ENCODE assay signal across 27 cellular contexts in the genomic region with DNA sequence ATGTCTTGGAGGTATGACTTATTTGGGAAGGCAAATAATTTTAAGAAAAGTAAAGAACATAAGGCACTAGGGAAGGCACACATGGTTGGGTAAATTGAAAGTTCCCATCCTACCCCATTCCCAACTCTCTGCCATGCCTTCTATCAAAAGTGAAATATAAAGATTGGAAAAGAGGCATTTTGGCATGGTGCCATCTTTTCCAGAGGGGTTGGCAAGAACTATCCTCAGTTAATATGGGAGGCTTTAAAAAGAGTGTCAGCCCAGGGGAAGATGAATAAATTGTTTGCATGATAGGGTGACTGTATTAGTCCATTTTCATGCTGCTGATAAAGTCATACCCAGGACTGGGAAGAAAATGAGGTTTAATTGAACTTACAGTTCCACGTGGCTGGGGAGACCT.
"Had no signal": no experiment of that assay in that cellular context is flagged by ENCODE, and none has a peak within 500 bp of the region (broad histone marks: within the 10 kb centered on the region; RNA-seq: fewer than 3 reads in every experiment).

No MANE protein-coding gene starts in this region.

- FAIRE-seq: urothelium cell line had no signal

- H3K9me3 ChIP-seq: suprapubic skin, testis, thoracic aorta, thyroid gland, tibial artery, transverse colon, upper lobe of left lung, upper lobe of right lung, uterus, vagina had no signal

- H3K36me3 ChIP-seq: stomach, suprapubic skin, thoracic aorta, thyroid gland, tibial artery, tibial nerve, transverse colon, upper lobe of left lung, upper lobe of right lung, uterus, vagina had no signal

- H3K4me3 ChIP-seq: stomach, suprapubic skin, testis, thoracic aorta, thyroid gland, tibial artery, tibial nerve, transverse colon, upper lobe of left lung, upper lobe of right lung, uterus, vagina had no signal

- ATAC-seq: stimulated activated effector memory CD8-positive, alpha-beta T cell treated with anti-CD3 and anti-CD28 coated beads, Interleukin-12 subunit alpha, Interleukin-12 subunit beta, amount 100 ng/mL, for 72 hours; stimulated activated memory B cell treated with anti-CD40 and anti-IgM and Interleukin-4, amounts not matched to agents 10 μg/mL and 1 μg/mL and 100 μg/mL, for 72 hours; stimulated activated naive B cell treated with anti-CD40 and anti-IgM and Interleukin-4, amounts not matched to agents 10 μg/mL and 1 μg/mL and 100 μg/mL, for 72 hours; stimulated activated naive CD8-positive, alpha-beta T cell treated with anti-CD3 and anti-CD28 coated beads, Interleukin-15, amount 100 ng/mL, for 72 hours; stimulated activated naive CD8-positive, alpha-beta T cell treated with anti-CD3 and anti-CD28 coated beads, Interleukin-15, Interleukin-2, amounts not matched to agents 100 U/mL and 50 U/mL, for 24 hours; upper lobe of right lung had no signal

- DNase-seq: stimulated activated CD4-positive, alpha-beta T cell treated with anti-CD3 and anti-CD28 coated beads, Interleukin-2, amount 100 ng/mL, for 48 hours; stimulated activated CD4-positive, alpha-beta T cell treated with anti-CD3 and anti-CD28 coated beads, Interleukin-4, amount 100 ng/mL, for 1 hour; stimulated activated CD4-positive, alpha-beta T cell treated with anti-CD3 and anti-CD28 coated beads, Interleukin-4, amount 100 ng/mL, for 24 hours; stimulated activated CD4-positive, alpha-beta T cell treated with anti-CD3 and anti-CD28 coated beads, Interleukin-4, amount 100 ng/mL, for 4 hours; stimulated activated CD8-positive, alpha-beta memory T cell treated with anti-CD3 and anti-CD28 coated beads, Interleukin-4, amount 100 ng/mL, for 48 hours; stimulated activated naive B cell treated with anti-CD40 and anti-IgM and Interleukin-4, amounts not matched to agents 10 μg/mL and 1 μg/mL and 100 μg/mL, for 72 hours; stimulated activated naive CD4-positive, alpha-beta T cell; stimulated activated naive CD4-positive, alpha-beta T cell treated with Interleukin-2 at 50 U/mL for 16 hours; stimulated activated naive CD8-positive, alpha-beta T cell treated with anti-CD3 and anti-CD28 coated beads, Interleukin-15, amount 100 ng/mL, for 72 hours; stimulated activated naive CD8-positive, alpha-beta T cell treated with anti-CD3 and anti-CD28 coated beads, Interleukin-15, Interleukin-2, amounts not matched to agents 100 U/mL and 50 U/mL, for 24 hours; stomach; substantia nigra; testis; thyroid gland; tibial artery; transverse colon; trophoblast cell; upper lobe of left lung; upper lobe of right lung; uterus had no signal

- H3K27ac ChIP-seq: stomach, suprapubic skin, testis, thoracic aorta, thyroid gland, tibial artery, tibial nerve, transverse colon, upper lobe of left lung, upper lobe of right lung, uterus, vagina had no signal

- H3K27me3 ChIP-seq: stomach, suprapubic skin, testis, thyroid gland, tibial artery, tibial nerve, transverse colon, upper lobe of left lung, upper lobe of right lung, vagina had no signal

- H3K4me1 ChIP-seq: stomach, suprapubic skin, thyroid gland, tibial artery, tibial nerve, transverse colon, upper lobe of left lung, upper lobe of right lung, uterus, vagina had no signal
